8 cellular contexts compared by ENCODE assay signal in the genomic region with DNA sequence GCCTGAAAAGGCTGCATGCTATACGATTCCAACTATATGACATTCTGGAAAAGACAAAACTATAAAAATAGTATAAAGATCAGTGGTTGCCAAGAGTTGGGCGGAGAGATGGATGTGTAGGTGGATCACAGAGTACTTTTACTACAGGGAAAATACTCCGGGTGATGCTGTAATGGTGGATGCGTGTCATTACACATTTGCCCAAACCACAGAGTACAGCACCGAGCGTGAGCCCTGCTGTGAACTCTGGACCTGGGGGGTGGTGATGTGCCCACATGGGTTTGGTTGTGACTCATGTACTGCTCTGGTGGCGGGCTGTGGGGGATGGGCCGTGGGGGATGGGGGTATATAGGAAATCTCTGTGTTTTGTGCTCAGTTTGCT.
DNase-seq lines count a peak whose midpoint lies in the region; FAIRE-seq and TF ChIP-seq lines count a peak whose summit lies in the region.

No MANE protein-coding gene starts in this region.

- FAIRE-seq in GM12891 (lab: Jason Lieb, UNC) = no peak

- peak overlapping the region; percentile 92 for H3K27ac Mint-ChIP-seq in activated naive CD8-positive, alpha-beta T cell treated with anti-CD3 and anti-CD28 coated beads for 36 hours

- H3K27ac ChIP-seq in SK-N-SH (ENCODE audit: low read depth in 2 of 2, low read length in 1 of 2) (peak overlapping the region; percentile 22 to 99; a peak in 3 of 4 replicates), smooth muscle cell (ENCODE audit: low read depth) (peak overlapping the region; percentile 87)

- peaks cover 3% of the 10 kb centered on the region for H3K36me3 Mint-ChIP-seq in activated naive CD8-positive, alpha-beta T cell treated with anti-CD3 and anti-CD28 coated beads for 36 hours

- H3K9me3 ChIP-seq in SK-N-SH = no peaks in the 10 kb centered on the region
- H3K9me3 ChIP-seq in smooth muscle cell (replicated peaks; ENCODE audit: low read depth) = no peaks in the 10 kb centered on the region

- CTCF ChIA-PET in SK-N-SH (lab: Yijun Ruan, JAX) = interaction anchor here (1.4 to 4.7 kb wide), 7 partner anchors 180 to 340 kb away, joined by 4 to 127 read pairs (median 13); no protein-coding TSS in a partner anchor

- peaks cover 28% of the 10 kb centered on the region for H3K4me1 Mint-ChIP-seq in activated naive CD8-positive, alpha-beta T cell treated with anti-CD3 and anti-CD28 coated beads for 36 hours

- TF ChIP-seq RAD21 in SK-N-SH (IDR thresholded peaks at IDR 0.05; ENCODE audit: low read length) = no peak

- no peaks in the 10 kb centered on the region for H3K36me3 ChIP-seq in SK-N-SH (replicated peaks in 1 of 2; ENCODE audit: control insufficient read depth in 1 of 2, insufficient read depth in 2 of 2, low read length in 1 of 2)
- no peaks in the 10 kb centered on the region for H3K36me3 ChIP-seq in smooth muscle cell (ENCODE audit: low read depth)

- H3K4me3 Mint-ChIP-seq in activated naive CD8-positive, alpha-beta T cell treated with anti-CD3 and anti-CD28 coated beads for 36 hours = no peak overlapping the region

- H3K4me2 ChIP-seq in SK-N-SH = no peak overlapping the region; the same call in 1 of the 2 replicates
- H3K4me2 ChIP-seq in smooth muscle cell = peak overlapping the region; percentile 62

- no peak for TF ChIP-seq POLR2A in GM12891 (IDR thresholded peaks at IDR 0.05; ENCODE audit: low read depth, low read length)

- H3K27me3 ChIP-seq in SK-N-SH (ENCODE audit: insufficient read depth) = no peaks in the 10 kb centered on the region
- H3K27me3 ChIP-seq in smooth muscle cell (ENCODE audit: low read depth) = no peaks in the 10 kb centered on the region

- H3K9ac ChIP-seq in SK-N-SH (no peak overlapping the region), smooth muscle cell (ENCODE audit: low read depth) (peak overlapping the region; percentile 55)

- H3K4me1 ChIP-seq in SK-N-SH (ENCODE audit: control insufficient read depth in 1 of 2, insufficient read depth in 2 of 2, low read depth in 1 of 2, low read length in 1 of 2) (peaks cover 8 to 24% of the 10 kb centered on the region in 2 experiments; a peak in 2 of 4 replicates), smooth muscle cell (ENCODE audit: low read depth) (no peaks in the 10 kb centered on the region)

- H3K79me2 ChIP-seq in SK-N-SH (ENCODE audit: insufficient read depth) (no peaks in the 10 kb centered on the region), smooth muscle cell (ENCODE audit: low read depth) (no peaks in the 10 kb centered on the region)

- H2AFZ ChIP-seq in SK-N-SH (ENCODE audit: low read depth) = no peak overlapping the region
- H2AFZ ChIP-seq in smooth muscle cell (ENCODE audit: low read depth) = no peak overlapping the region

- peaks cover 9% of the 10 kb centered on the region for H3F3A ChIP-seq in SK-N-SH (replicated peaks; ENCODE audit: insufficient read depth)
- H3F3A ChIP-seq in smooth muscle cell (ENCODE audit: low read depth) = peaks cover 3% of the 10 kb centered on the region

- 45% methylated on average over 6 of the region's 8 CpGs for WGBS in SK-N-SH (ENCODE audit: low lambda C conversion rate)
- WGBS in smooth muscle cell (ENCODE audit: low lambda C conversion rate) = 28% methylated on average over 8 of the region's 8 CpGs

- H3K27me3 Mint-ChIP-seq in activated naive CD8-positive, alpha-beta T cell treated with anti-CD3 and anti-CD28 coated beads for 36 hours = no peaks in the 10 kb centered on the region

- no peak overlapping the region for H3K4me3 ChIP-seq in SK-N-SH (ENCODE audit: low read depth in 2 of 2, low read length in 1 of 2)
- H3K4me3 ChIP-seq in smooth muscle cell = no peak overlapping the region

- TF ChIP-seq CTCF in SK-N-SH (IDR thresholded peaks at IDR 0.05) (no peak), smooth muscle cell (IDR thresholded peaks at IDR 0.05; ENCODE audit: borderline replicate concordance, insufficient read depth, poor library complexity, severe bottlenecking) (no peak)

- H4K20me1 ChIP-seq in SK-N-SH (ENCODE audit: insufficient read depth) (no peaks in the 10 kb centered on the region), smooth muscle cell (ENCODE audit: low read depth) (no peaks in the 10 kb centered on the region)

- no peak for TF ChIP-seq EP300 in SK-N-SH (IDR thresholded peaks at IDR 0.05; ENCODE audit: borderline replicate concordance in 1 of 2, low read depth in 1 of 2, low read length in 1 of 2)

- POLR2A ChIA-PET in SK-N-SH (lab: Yijun Ruan, JAX) = interaction anchor here (1.1 to 2.3 kb wide), 2 partner anchors 114 to 263 kb away, joined by 4 to 18 read pairs; no protein-coding TSS in a partner anchor

- DNase-seq in GM12891 (ENCODE audit: insufficient read length, low spot score) = no peak
- no peak for DNase-seq in SK-N-SH
- peak; percentile 85 for DNase-seq in activated naive CD8-positive, alpha-beta T cell treated with anti-CD3 and anti-CD28 coated beads for 36 hours
- DNase-seq in smooth muscle cell (lab: John Stamatoyannopoulos, UW; ENCODE audit: unreplicated experiment) = peak; percentile 31
- no peak for DNase-seq in GF-D8 (lab: John Stamatoyannopoulos, UW)
- DNase-seq in NCI-H1694 treated with DMSO at 0.1 percent for 48 hours (lab: John Stamatoyannopoulos, UW) = no peak
- no peak for DNase-seq in Ammon's horn (ENCODE audit: low spot score)
- no peak for DNase-seq in NCI-H524 treated with DMSO at 0.1 percent for 48 hours (lab: John Stamatoyannopoulos, UW)

- H3K9me3 Mint-ChIP-seq in activated naive CD8-positive, alpha-beta T cell treated with anti-CD3 and anti-CD28 coated beads for 36 hours = no peaks in the 10 kb centered on the region

- no peaks in the 10 kb centered on the region for H3K9me2 ChIP-seq in SK-N-SH

TF ChIP-seq in GM12891, 5 proteins besides CTCF, POLR2A, EP300 and RAD21:
- TF ChIP-seq POU2F2 (IDR thresholded peaks at IDR 0.05; ENCODE audit: low read depth, low read length) (peak; percentile 55; the same call in 1 of the 2 replicates), SPI1 (IDR thresholded peaks at IDR 0.05; ENCODE audit: low read depth, low read length) (no peak)

TF ChIP-seq in SK-N-SH, 30 proteins besides CTCF, POLR2A, EP300 and RAD21:
- peak; percentile 47; the same call in 1 of the 2 replicates for TF ChIP-seq TCF12 (IDR thresholded peaks at IDR 0.05)
- TF ChIP-seq, protein P1, sequence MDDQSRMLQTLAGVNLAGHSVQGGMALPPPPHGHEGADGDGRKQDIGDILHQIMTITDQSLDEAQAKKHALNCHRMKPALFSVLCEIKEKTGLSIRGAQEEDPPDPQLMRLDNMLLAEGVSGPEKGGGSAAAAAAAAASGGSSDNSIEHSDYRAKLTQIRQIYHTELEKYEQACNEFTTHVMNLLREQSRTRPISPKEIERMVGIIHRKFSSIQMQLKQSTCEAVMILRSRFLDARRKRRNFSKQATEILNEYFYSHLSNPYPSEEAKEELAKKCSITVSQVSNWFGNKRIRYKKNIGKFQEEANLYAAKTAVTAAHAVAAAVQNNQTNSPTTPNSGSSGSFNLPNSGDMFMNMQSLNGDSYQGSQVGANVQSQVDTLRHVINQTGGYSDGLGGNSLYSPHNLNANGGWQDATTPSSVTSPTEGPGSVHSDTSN (IDR thresholded peaks at IDR 0.05) = no peak
- no peak for TF ChIP-seq FOXJ3 (CRISPR knock-in tag; IDR thresholded peaks at IDR 0.05)
- TF ChIP-seq FOSL2 (IDR thresholded peaks at IDR 0.05; ENCODE audit: borderline replicate concordance, low read depth) = peak; percentile 10; the same call in 1 of the 2 replicates
- TF ChIP-seq, protein P2, sequence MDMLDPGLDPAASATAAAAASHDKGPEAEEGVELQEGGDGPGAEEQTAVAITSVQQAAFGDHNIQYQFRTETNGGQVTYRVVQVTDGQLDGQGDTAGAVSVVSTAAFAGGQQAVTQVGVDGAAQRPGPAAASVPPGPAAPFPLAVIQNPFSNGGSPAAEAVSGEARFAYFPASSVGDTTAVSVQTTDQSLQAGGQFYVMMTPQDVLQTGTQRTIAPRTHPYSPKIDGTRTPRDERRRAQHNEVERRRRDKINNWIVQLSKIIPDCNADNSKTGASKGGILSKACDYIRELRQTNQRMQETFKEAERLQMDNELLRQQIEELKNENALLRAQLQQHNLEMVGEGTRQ (IDR thresholded peaks at IDR 0.05; ENCODE audit: borderline replicate concordance, low read depth, low read length) = no peak
TF ChIP-seq in SK-N-SH: peak in this region for 2.

Comparison
In these comparisons a context has a peak if more than half of its experiments do, and no peak if none do; other contexts are left out.
1. DNase-seq: peak in activated naive CD8-positive, alpha-beta T cell treated with anti-CD3 and anti-CD28 coated beads for 36 hours (single experiment) and smooth muscle cell (single experiment); none in GM12891 (single experiment), SK-N-SH (single experiment), GF-D8 (single experiment), NCI-H1694 treated with DMSO at 0.1 percent for 48 hours (single experiment), Ammon's horn (single experiment) and NCI-H524 treated with DMSO at 0.1 percent for 48 hours (single experiment).